Comparison of ENCODE assay signal across 8 cellular contexts in the genomic region with DNA sequence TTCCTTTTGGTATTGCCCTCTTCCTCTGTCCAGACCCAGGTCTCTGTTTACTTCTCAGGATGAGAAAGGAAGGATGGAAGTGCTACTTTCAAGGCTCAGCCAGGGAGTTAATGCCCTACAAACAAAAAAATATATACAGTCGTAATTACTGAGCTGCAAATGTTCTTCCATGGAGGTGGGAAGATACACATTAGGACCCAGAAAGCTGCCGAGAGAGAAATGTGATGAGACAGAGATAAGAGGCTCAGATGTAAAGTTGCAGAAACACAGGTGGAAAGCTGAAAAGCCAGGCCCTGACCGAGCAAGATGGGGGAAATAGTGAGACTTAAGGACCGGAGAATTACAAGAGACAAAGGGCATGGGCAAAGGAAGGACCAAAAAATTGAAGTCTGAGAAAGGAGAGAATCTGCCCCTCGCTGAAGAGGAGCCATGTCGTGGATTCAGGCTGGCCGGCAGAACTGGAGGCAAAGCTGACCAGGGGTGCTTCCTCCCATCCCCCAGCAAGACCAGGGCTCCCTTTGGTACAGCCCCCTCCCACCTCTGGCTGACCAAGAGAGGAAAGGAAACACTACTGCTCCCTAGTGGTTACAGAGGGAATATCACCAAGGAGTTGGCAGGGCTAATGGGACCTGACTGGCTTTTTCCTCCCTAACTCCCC. TPM values are rescaled to one million over a fixed set of nuclear protein-coding genes. Genes with fewer than 3 reads are reported as not detected.
DNase-seq lines count a peak whose midpoint lies in the region; ATAC-seq and TF ChIP-seq lines count a peak whose summit lies in the region.

No MANE protein-coding gene starts in this region.

- H3K4me1 ChIP-seq in osteoblast (ENCODE audit: insufficient read depth, low read length), result peaks cover 12% of the 10 kb centered on the region

- H3K9me3 Mint-ChIP-seq in activated CD4-positive, alpha-beta memory T cell treated with anti-CD3 and anti-CD28 coated beads for 36 hours, result no peaks in the 10 kb centered on the region

- H3K4me1 Mint-ChIP-seq in activated CD4-positive, alpha-beta memory T cell treated with anti-CD3 and anti-CD28 coated beads for 36 hours (ENCODE audit: low read depth), result no peaks in the 10 kb centered on the region

- DNase-seq in BJ (ENCODE audit: low read depth) (no peak), NCI-H1092 (lab: John Stamatoyannopoulos, UW) (peak; percentile 40), foreskin melanocyte (peak; percentile 30), osteoblast (ENCODE audit: insufficient read length, low spot score, missing footprints) (peak; percentile 90)
- peak; percentile 28 for DNase-seq in activated CD4-positive, alpha-beta memory T cell treated with anti-CD3 and anti-CD28 coated beads for 36 hours

- no peaks in the 10 kb centered on the region for H3K79me2 ChIP-seq in osteoblast (ENCODE audit: insufficient read depth, low read length)

- no peak for ATAC-seq in HG03097 (IDR thresholded peaks at IDR 0.05; ENCODE audit: low FRiP score, unreplicated experiment)
- no peak for ATAC-seq in GM21515 (IDR thresholded peaks at IDR 0.05; ENCODE audit: unreplicated experiment)

- no peaks in the 10 kb centered on the region for H3K36me3 Mint-ChIP-seq in activated CD4-positive, alpha-beta memory T cell treated with anti-CD3 and anti-CD28 coated beads for 36 hours

- H3K4me3 ChIP-seq in BJ (ENCODE audit: low read depth, low read length) (no peak overlapping the region), GM12875 (ENCODE audit: low read depth, low read length) (no peak overlapping the region), osteoblast (ENCODE audit: insufficient read depth, low read length) (no peak overlapping the region)

- peak; percentile 63 for TF ChIP-seq CTCF in BJ (IDR thresholded peaks at IDR 0.05; ENCODE audit: insufficient read depth, low read depth, low read length)
- peak; percentile 78 for TF ChIP-seq CTCF in GM12875 (IDR thresholded peaks at IDR 0.05; ENCODE audit: borderline replicate concordance, insufficient read depth, low read depth, low read length)
- peak; percentile 69 for TF ChIP-seq CTCF in osteoblast (IDR thresholded peaks at IDR 0.05; ENCODE audit: extremely low read depth, low read depth, low read length)

- no peak overlapping the region for H3K27ac ChIP-seq in osteoblast (ENCODE audit: low read depth, low read length)

- H3K4me3 Mint-ChIP-seq in activated CD4-positive, alpha-beta memory T cell treated with anti-CD3 and anti-CD28 coated beads for 36 hours, result no peak overlapping the region

- no peaks in the 10 kb centered on the region for H4K20me1 ChIP-seq in osteoblast (ENCODE audit: insufficient read depth, low read length)

- no peak overlapping the region for H3K4me2 ChIP-seq in osteoblast (ENCODE audit: insufficient read depth, low read length)

- intact Hi-C loops in activated CD4-positive, alpha-beta memory T cell treated with anti-CD3 and anti-CD28 coated beads for 36 hours (cut with micrococcal nuclease), result loop anchor here (1.0 kb wide), 2 partner anchors 23 to 61 kb away; no protein-coding TSS in a partner anchor

- POLR2A ChIA-PET in BJ (lab: Charles Lee), result no interaction called here
- POLR2A ChIA-PET in activated CD4-positive, alpha-beta memory T cell treated with anti-CD3 and anti-CD28 coated beads for 36 hours (lab: Charles Lee), result no interaction called here

- H3K27me3 Mint-ChIP-seq in activated CD4-positive, alpha-beta memory T cell treated with anti-CD3 and anti-CD28 coated beads for 36 hours, result peaks cover 2% of the 10 kb centered on the region

- H3K9me3 ChIP-seq in osteoblast (ENCODE audit: low read depth, low read length), result no peaks in the 10 kb centered on the region

- no peaks in the 10 kb centered on the region for H3K27me3 ChIP-seq in BJ (ENCODE audit: control insufficient read depth, insufficient read depth, low read length)
- no peaks in the 10 kb centered on the region for H3K27me3 ChIP-seq in osteoblast (ENCODE audit: insufficient read depth, low read length)

- H3K36me3 ChIP-seq in BJ (ENCODE audit: control insufficient read depth, insufficient read depth, low read length), result no peaks in the 10 kb centered on the region
- H3K36me3 ChIP-seq in osteoblast (ENCODE audit: insufficient read depth, low read length), result peaks cover 5% of the 10 kb centered on the region

- no peak overlapping the region for H3K27ac Mint-ChIP-seq in activated CD4-positive, alpha-beta memory T cell treated with anti-CD3 and anti-CD28 coated beads for 36 hours

- CTCF ChIA-PET in BJ (lab: Yijun Ruan, JAX), result interaction anchor here (0.9 to 4.4 kb wide), 10 partner anchors 9 to 61 kb away, joined by 3 to 29 read pairs (median 4); no protein-coding TSS in a partner anchor
- CTCF ChIA-PET in activated CD4-positive, alpha-beta memory T cell treated with anti-CD3 and anti-CD28 coated beads for 36 hours (lab: Charles Lee), result interaction anchor here (0.8 to 8.4 kb wide), 14 partner anchors 9 to 146 kb away, joined by 3 to 66 read pairs (median 5); partner anchors contain the start of gene ZFHX2

- H2AFZ ChIP-seq in osteoblast (ENCODE audit: low read length), result peak overlapping the region; percentile 73

RNA-seq across cellular contexts. Expression of gene ZFHX2, which starts 12.2 kb away (rescaled TPM):
- 0.28 and 0.32 TPM in 2 replicates for polyA plus RNA-seq in BJ (2011; rRNA removed)
- polyA minus RNA-seq in BJ (2011; rRNA and poly(A)+ RNA removed), result 1.4 and 1.9 TPM in 2 replicates
- 1 to 10 TPM; 1.2 to 1.4 TPM for total RNA-seq in activated CD4-positive, alpha-beta memory T cell treated with anti-CD3 and anti-CD28 coated beads for 36 hours
- 0.59 and 0.72 TPM in 2 replicates for total RNA-seq in osteoblast

RNA-seq across cellular contexts. Expression of gene THTPA, which starts 16.7 kb away (rescaled TPM):
- polyA plus RNA-seq in BJ (2011; rRNA removed), result 8.1 and 14.2 TPM in 2 replicates
- 6.7 and 12.1 TPM in 2 replicates for polyA minus RNA-seq in BJ (2011; rRNA and poly(A)+ RNA removed)
- total RNA-seq in activated CD4-positive, alpha-beta memory T cell treated with anti-CD3 and anti-CD28 coated beads for 36 hours, result 1 to 10 TPM; 7.7 to 8.2 TPM
- total RNA-seq in osteoblast, result 27.4 and 27.5 TPM in 2 replicates

RNA-seq across cellular contexts. Expression of gene AP1G2, which starts 28.3 kb away (rescaled TPM):
- 33.3 and 54.5 TPM in 2 replicates for polyA plus RNA-seq in BJ (2011; rRNA removed)
- polyA minus RNA-seq in BJ (2011; rRNA and poly(A)+ RNA removed), result 32.1 and 48.5 TPM in 2 replicates
- total RNA-seq in activated CD4-positive, alpha-beta memory T cell treated with anti-CD3 and anti-CD28 coated beads for 36 hours, result 100 to 1,000 TPM; 182 to 190 TPM
- total RNA-seq in osteoblast, result 7.7 and 10.9 TPM in 2 replicates

RNA-seq across cellular contexts. Expression of gene JPH4, which starts 39.3 kb away (rescaled TPM):
- not detected in 2 replicates for polyA plus RNA-seq in BJ (2011; rRNA removed)
- polyA minus RNA-seq in BJ (2011; rRNA and poly(A)+ RNA removed), result not detected in 2 replicates
- under 1 TPM in 1 of 2 experiments, not detected in 1; 0.12 TPM for total RNA-seq in activated CD4-positive, alpha-beta memory T cell treated with anti-CD3 and anti-CD28 coated beads for 36 hours
- not detected in 2 replicates for total RNA-seq in osteoblast

Comparison
In these comparisons a context has a peak if more than half of its experiments do, and no peak if none do; other contexts are left out.
1. RNA of gene AP1G2, which starts 28.3 kb away (total RNA-seq): 182 to 190 TPM in activated CD4-positive, alpha-beta memory T cell treated with anti-CD3 and anti-CD28 coated beads for 36 hours; 7.7 to 10.9 TPM in osteoblast; every median in the first group is over 10 times any median in the second.
2. Peak in every context shown above with its lines, with median percentiles within 50 percentile points of each other: CTCF ChIP-seq.